8 cellular contexts compared by ENCODE assay signal in the genomic region with DNA sequence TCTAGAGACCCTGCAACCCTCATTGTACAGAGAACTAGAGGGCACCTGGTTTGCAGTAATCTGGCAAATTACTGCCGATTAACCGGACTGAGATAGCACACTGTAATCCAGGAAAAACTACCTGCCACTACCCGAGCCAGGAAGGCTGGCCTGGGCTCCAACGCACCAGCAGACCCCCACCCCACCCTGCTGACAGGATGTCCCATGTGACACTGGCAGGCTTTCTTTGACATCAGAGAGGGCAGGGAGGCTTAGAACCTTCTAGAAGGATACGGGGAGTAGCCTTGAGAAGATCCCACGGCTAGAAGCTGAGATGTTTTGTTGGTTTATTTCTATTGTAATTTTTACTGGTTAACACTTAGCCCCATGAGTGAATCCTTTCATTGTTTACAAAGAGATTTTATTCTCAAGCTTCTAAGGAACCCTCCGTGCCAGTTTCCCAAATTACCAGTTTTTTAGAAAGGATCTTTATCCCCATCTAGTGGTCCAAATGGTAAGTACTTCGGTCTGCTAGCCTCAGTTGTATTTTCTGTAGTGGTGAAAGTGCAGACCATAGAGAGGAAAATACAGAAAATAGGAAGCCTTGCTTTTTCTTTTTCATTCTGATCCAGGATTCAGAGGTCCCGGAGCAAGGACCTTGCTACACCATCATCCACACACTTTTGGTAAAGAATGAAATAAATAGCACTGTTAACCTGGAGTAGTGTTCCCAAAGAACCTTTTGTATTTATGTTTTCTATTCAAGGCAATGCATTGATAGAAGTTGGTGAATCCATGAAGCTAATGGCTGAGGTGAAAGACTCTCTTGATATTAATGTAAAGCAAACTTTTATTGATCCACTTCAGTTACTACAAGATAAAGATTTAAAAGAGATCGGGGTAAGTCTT.
DNase-seq lines count a peak whose midpoint lies in the region; ATAC-seq and TF ChIP-seq lines count a peak whose summit lies in the region.

No MANE protein-coding gene starts in this region.

- no peaks in the 10 kb centered on the region for H3K27me3 Mint-ChIP-seq in stimulated activated memory B cell treated with anti-CD40 and anti-IgM and Interleukin-4, amounts not matched to agents 10 μg/mL and 1 μg/mL and 100 μg/mL, for 72 hours
- H3K27me3 Mint-ChIP-seq in T-cell: peaks cover 2 to 8% of the 10 kb centered on the region in 2 donors

- no peak overlapping the region for H2AFZ ChIP-seq in neural cell (ENCODE audit: low read depth, low read length)

- CTCF ChIA-PET in T-cell (lab: Charles Lee): no interaction called here

- no peaks in the 10 kb centered on the region for H3K9me3 ChIP-seq in colonic mucosa
- H3K9me3 ChIP-seq in neural cell (ENCODE audit: low read length): no peaks in the 10 kb centered on the region

- POLR2A ChIA-PET in T-cell (lab: Charles Lee): no interaction called here

- no peaks in the 10 kb centered on the region for H3K36me3 Mint-ChIP-seq in stimulated activated memory B cell treated with anti-CD40 and anti-IgM and Interleukin-4, amounts not matched to agents 10 μg/mL and 1 μg/mL and 100 μg/mL, for 72 hours
- H3K36me3 Mint-ChIP-seq in T-cell: no peaks in the 10 kb centered on the region

- H4K20me1 ChIP-seq in neural cell (ENCODE audit: insufficient read depth): no peaks in the 10 kb centered on the region

- H3K79me2 ChIP-seq in neural cell (replicated peaks; ENCODE audit: insufficient read depth, low read length): no peaks in the 10 kb centered on the region

- no peak overlapping the region for H3K4me2 ChIP-seq in neural cell (ENCODE audit: low read length)

- no peak overlapping the region for H3K4me3 Mint-ChIP-seq in stimulated activated memory B cell treated with anti-CD40 and anti-IgM and Interleukin-4, amounts not matched to agents 10 μg/mL and 1 μg/mL and 100 μg/mL, for 72 hours
- no peak overlapping the region for H3K4me3 Mint-ChIP-seq in T-cell

- no peaks in the 10 kb centered on the region for H3K4me1 ChIP-seq in colonic mucosa

- peaks cover 4% of the 10 kb centered on the region for H3K4me1 Mint-ChIP-seq in stimulated activated memory B cell treated with anti-CD40 and anti-IgM and Interleukin-4, amounts not matched to agents 10 μg/mL and 1 μg/mL and 100 μg/mL, for 72 hours
- no peaks in the 10 kb centered on the region for H3K4me1 Mint-ChIP-seq in T-cell

- H3K27ac Mint-ChIP-seq in stimulated activated memory B cell treated with anti-CD40 and anti-IgM and Interleukin-4, amounts not matched to agents 10 μg/mL and 1 μg/mL and 100 μg/mL, for 72 hours: no peak overlapping the region
- no peak overlapping the region for H3K27ac Mint-ChIP-seq in T-cell

- intact Hi-C loops in colonic mucosa (cut with DNase I): no loop called here

- H3K27ac ChIP-seq in colonic mucosa (no peak overlapping the region), neural cell (ENCODE audit: low read length) (no peak overlapping the region)

- no peak overlapping the region for H3K9ac ChIP-seq in colonic mucosa (ENCODE audit: low read depth in 2 of 2, low read length in 2 of 2)
- H3K9ac ChIP-seq in neural cell (ENCODE audit: low read length): no peak overlapping the region

- no peak overlapping the region for H3K4me3 ChIP-seq in NB4 (ENCODE audit: low read depth, low read length)
- no peak overlapping the region for H3K4me3 ChIP-seq in colonic mucosa
- H3K4me3 ChIP-seq in neural cell (ENCODE audit: low read length): no peak overlapping the region

- TF ChIP-seq EP300 in neural cell (conservative IDR thresholded peaks at IDR 0.05; ENCODE audit: poor library complexity, severe bottlenecking): no peak

- H3F3A ChIP-seq in neural cell (ENCODE audit: insufficient read depth, low read length, poor library complexity, severe bottlenecking): no peaks in the 10 kb centered on the region

- H3K9me2 ChIP-seq in neural cell (ENCODE audit: insufficient read depth, low read length): no peaks in the 10 kb centered on the region

- no peak for ATAC-seq in stimulated activated memory B cell treated with anti-CD40 and anti-IgM and Interleukin-4, amounts not matched to agents 10 μg/mL and 1 μg/mL and 100 μg/mL, for 72 hours
- no peak for ATAC-seq in T-cell (replicated peaks in 1 of 4)

- no peaks in the 10 kb centered on the region for H3K27me3 ChIP-seq in colonic mucosa
- H3K27me3 ChIP-seq in neural cell (ENCODE audit: insufficient read depth, low read depth, low read length): no peaks in the 10 kb centered on the region

- peak; percentile 25 for DNase-seq in ELF-1 (ENCODE audit: low read depth, low spot score)
- peak; percentile 39 for DNase-seq in NB4 (ENCODE audit: low read depth)
- DNase-seq in colonic mucosa: no peak
- no peak for DNase-seq in stimulated activated CD4-positive, alpha-beta T cell treated with anti-CD3 and anti-CD28 coated beads, Interleukin-4, amount 100 ng/mL, for 24 hours
- no peak for DNase-seq in amniotic stem cell (lab: John Stamatoyannopoulos, UW)
- DNase-seq in T-cell: no peak

- TF ChIP-seq CTCF in NB4 (IDR thresholded peaks at IDR 0.05; ENCODE audit: low read depth, low read length): peak; percentile 57
- TF ChIP-seq CTCF in colonic mucosa (IDR thresholded peaks at IDR 0.05): peak; percentile 30
- TF ChIP-seq CTCF in neural cell (IDR thresholded peaks at IDR 0.05; ENCODE audit: poor library complexity, severe bottlenecking): peak; percentile 30

- no peaks in the 10 kb centered on the region for H3K36me3 ChIP-seq in colonic mucosa
- no peaks in the 10 kb centered on the region for H3K36me3 ChIP-seq in neural cell (ENCODE audit: insufficient read depth, low read length)

- H3K9me3 Mint-ChIP-seq in stimulated activated memory B cell treated with anti-CD40 and anti-IgM and Interleukin-4, amounts not matched to agents 10 μg/mL and 1 μg/mL and 100 μg/mL, for 72 hours: no peaks in the 10 kb centered on the region
- no peaks in the 10 kb centered on the region for H3K9me3 Mint-ChIP-seq in T-cell

- no peak for TF ChIP-seq POLR2A in NB4 (IDR thresholded peaks at IDR 0.05; ENCODE audit: extremely low read depth, insufficient read length)

- no peak for TF ChIP-seq RAD21 in neural cell (conservative IDR thresholded peaks at IDR 0.05)

TF ChIP-seq in neural cell, 6 proteins besides CTCF, POLR2A, EP300 and RAD21:
- TF ChIP-seq EZH2 (IDR thresholded peaks at IDR 0.05; ENCODE audit: borderline replicate concordance, insufficient read depth, low read length, poor library complexity, severe bottlenecking) (no peak), SMC3 (conservative IDR thresholded peaks at IDR 0.05; ENCODE audit: poor library complexity) (no peak), POLR2AphosphoS5 (IDR thresholded peaks at IDR 0.05) (no peak), MXI1 (conservative IDR thresholded peaks at IDR 0.05; ENCODE audit: poor library complexity, severe bottlenecking) (no peak), TAF1 (IDR thresholded peaks at IDR 0.05; ENCODE audit: low read depth) (no peak)
- TF ChIP-seq, protein P1, sequence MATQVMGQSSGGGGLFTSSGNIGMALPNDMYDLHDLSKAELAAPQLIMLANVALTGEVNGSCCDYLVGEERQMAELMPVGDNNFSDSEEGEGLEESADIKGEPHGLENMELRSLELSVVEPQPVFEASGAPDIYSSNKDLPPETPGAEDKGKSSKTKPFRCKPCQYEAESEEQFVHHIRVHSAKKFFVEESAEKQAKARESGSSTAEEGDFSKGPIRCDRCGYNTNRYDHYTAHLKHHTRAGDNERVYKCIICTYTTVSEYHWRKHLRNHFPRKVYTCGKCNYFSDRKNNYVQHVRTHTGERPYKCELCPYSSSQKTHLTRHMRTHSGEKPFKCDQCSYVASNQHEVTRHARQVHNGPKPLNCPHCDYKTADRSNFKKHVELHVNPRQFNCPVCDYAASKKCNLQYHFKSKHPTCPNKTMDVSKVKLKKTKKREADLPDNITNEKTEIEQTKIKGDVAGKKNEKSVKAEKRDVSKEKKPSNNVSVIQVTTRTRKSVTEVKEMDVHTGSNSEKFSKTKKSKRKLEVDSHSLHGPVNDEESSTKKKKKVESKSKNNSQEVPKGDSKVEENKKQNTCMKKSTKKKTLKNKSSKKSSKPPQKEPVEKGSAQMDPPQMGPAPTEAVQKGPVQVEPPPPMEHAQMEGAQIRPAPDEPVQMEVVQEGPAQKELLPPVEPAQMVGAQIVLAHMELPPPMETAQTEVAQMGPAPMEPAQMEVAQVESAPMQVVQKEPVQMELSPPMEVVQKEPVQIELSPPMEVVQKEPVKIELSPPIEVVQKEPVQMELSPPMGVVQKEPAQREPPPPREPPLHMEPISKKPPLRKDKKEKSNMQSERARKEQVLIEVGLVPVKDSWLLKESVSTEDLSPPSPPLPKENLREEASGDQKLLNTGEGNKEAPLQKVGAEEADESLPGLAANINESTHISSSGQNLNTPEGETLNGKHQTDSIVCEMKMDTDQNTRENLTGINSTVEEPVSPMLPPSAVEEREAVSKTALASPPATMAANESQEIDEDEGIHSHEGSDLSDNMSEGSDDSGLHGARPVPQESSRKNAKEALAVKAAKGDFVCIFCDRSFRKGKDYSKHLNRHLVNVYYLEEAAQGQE (IDR thresholded peaks at IDR 0.05; ENCODE audit: borderline replicate concordance): no peak
TF ChIP-seq in neural cell: peak in this region for 0.

Comparison
In these comparisons a context has a peak if more than half of its experiments do, and no peak if none do; other contexts are left out.
1. DNase-seq: peak in ELF-1 (single experiment) and NB4 (single experiment); none in colonic mucosa (single experiment), stimulated activated CD4-positive, alpha-beta T cell treated with anti-CD3 and anti-CD28 coated beads, Interleukin-4, amount 100 ng/mL, for 24 hours (single experiment), amniotic stem cell (single experiment) and T-cell (0 of 34).
2. Peak in every context shown above with its lines, with median percentiles within 50 percentile points of each other: CTCF ChIP-seq.